Comparison of ENCODE assay signal across 8 cellular contexts in genomic region chr1:114379358-114379757, GRCh38.
"Had no signal": no experiment of that assay in that cellular context is flagged by ENCODE, and none has a peak within 500 bp of the region (broad histone marks: within the 10 kb centered on the region; RNA-seq: fewer than 3 reads in every experiment).

No MANE protein-coding gene starts in this region.

- DNase-seq: GM23248, GOT3, H9, HCEC 1CT, KG1 had no signal

- H3K4me1 Mint-ChIP-seq: IgD-negative memory B cell had no signal

- H3K4me3 Mint-ChIP-seq: H9, IgD-negative memory B cell had no signal

- H3K9ac ChIP-seq: GM23248 had no signal

- FAIRE-seq: H54, HTR-8/SVneo had no signal

- H3K4me3 ChIP-seq: GM23248 had no signal

- H3K36me3 Mint-ChIP-seq: IgD-negative memory B cell had no signal

- H3K27ac Mint-ChIP-seq: H9, IgD-negative memory B cell had no signal

- H2AFZ ChIP-seq: GM23248 had no signal

- H3K27ac ChIP-seq: GM23248 had no signal
